ENCODE assay signal across 26 cellular contexts in the genomic region with DNA sequence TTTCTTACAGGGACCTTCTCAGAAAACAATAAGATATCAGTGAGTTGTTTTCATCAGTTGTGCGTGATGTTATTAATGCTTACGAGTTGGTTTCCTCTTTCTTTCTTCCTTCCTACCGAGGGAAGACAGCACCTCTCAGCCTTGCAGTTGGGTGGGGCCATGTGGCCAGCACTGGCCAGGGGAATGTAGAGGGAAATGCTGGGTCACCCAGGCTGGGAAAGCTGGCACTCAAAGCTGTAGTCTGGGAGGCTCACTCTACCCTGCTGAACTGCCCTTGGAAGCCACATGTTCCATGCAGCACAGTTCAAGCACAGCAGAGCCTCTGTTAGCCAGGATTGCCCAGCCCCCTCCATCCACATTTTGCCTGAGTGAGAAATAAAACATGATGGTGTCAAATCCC.
"Had no signal": no experiment of that assay in that cellular context is flagged by ENCODE, and none has a peak within 500 bp of the region (broad histone marks: within the 10 kb centered on the region; RNA-seq: fewer than 3 reads in every experiment).

No MANE protein-coding gene starts in this region.

- H3K4me3 Mint-ChIP-seq: mesothelial cell of epicardium; naive thymus-derived CD8-positive, alpha-beta T cell; nephron; stimulated activated effector memory CD8-positive, alpha-beta T cell treated with anti-CD3 and anti-CD28 coated beads, Interleukin-12 subunit alpha, Interleukin-12 subunit beta, amount 100 ng/mL, for 72 hours; stimulated activated naive CD8-positive, alpha-beta T cell treated with anti-CD3 and anti-CD28 coated beads, Interleukin-15, Interleukin-2, amounts not matched to agents 100 ng/mL and 50 ng/mL, for 24 hours had no signal

- H2AFZ ChIP-seq: hepatocyte had no signal

- H3K4me1 Mint-ChIP-seq: mesothelial cell of epicardium; naive thymus-derived CD8-positive, alpha-beta T cell; nephron; stimulated activated effector memory CD8-positive, alpha-beta T cell treated with anti-CD3 and anti-CD28 coated beads, Interleukin-12 subunit alpha, Interleukin-12 subunit beta, amount 100 ng/mL, for 72 hours had no signal

- H3K4me2 ChIP-seq: hepatocyte had no signal

- H3K79me2 ChIP-seq: hepatocyte had no signal

- H3K36me3 ChIP-seq: left ventricle myocardium inferior, pancreas, prostate gland, spleen, suprapubic skin, thoracic aorta, tibial artery, upper lobe of right lung had no signal

- H3K4me1 ChIP-seq: left ventricle myocardium inferior, pancreas, prostate gland, spleen, suprapubic skin, upper lobe of right lung had no signal

- ATAC-seq: naive thymus-derived CD8-positive, alpha-beta T cell; pancreas; right cardiac atrium; sciatic nerve; stimulated activated effector memory CD8-positive, alpha-beta T cell treated with anti-CD3 and anti-CD28 coated beads, Interleukin-12 subunit alpha, Interleukin-12 subunit beta, amount 100 ng/mL, for 72 hours; upper lobe of right lung had no signal

- H3K4me3 ChIP-seq: hepatocyte, left ventricle myocardium inferior, lung, pancreas, prostate gland, spleen, suprapubic skin, thoracic aorta, tibial artery, upper lobe of right lung had no signal

- H3K9me3 ChIP-seq: left ventricle myocardium inferior, pancreas, prostate gland, spleen, suprapubic skin, thoracic aorta, tibial artery, upper lobe of right lung had no signal

- H3K9me3 Mint-ChIP-seq: mesothelial cell of epicardium; naive thymus-derived CD8-positive, alpha-beta T cell; nephron; stimulated activated effector memory CD8-positive, alpha-beta T cell treated with anti-CD3 and anti-CD28 coated beads, Interleukin-12 subunit alpha, Interleukin-12 subunit beta, amount 100 ng/mL, for 72 hours; stimulated activated naive CD8-positive, alpha-beta T cell treated with anti-CD3 and anti-CD28 coated beads, Interleukin-15, Interleukin-2, amounts not matched to agents 100 ng/mL and 50 ng/mL, for 24 hours had no signal

- H3K27ac Mint-ChIP-seq: mesothelial cell of epicardium; naive thymus-derived CD8-positive, alpha-beta T cell; nephron; stimulated activated effector memory CD8-positive, alpha-beta T cell treated with anti-CD3 and anti-CD28 coated beads, Interleukin-12 subunit alpha, Interleukin-12 subunit beta, amount 100 ng/mL, for 72 hours; stimulated activated naive CD8-positive, alpha-beta T cell treated with anti-CD3 and anti-CD28 coated beads, Interleukin-15, Interleukin-2, amounts not matched to agents 100 ng/mL and 50 ng/mL, for 24 hours had no signal

- H3K36me3 Mint-ChIP-seq: mesothelial cell of epicardium; naive thymus-derived CD8-positive, alpha-beta T cell; stimulated activated effector memory CD8-positive, alpha-beta T cell treated with anti-CD3 and anti-CD28 coated beads, Interleukin-12 subunit alpha, Interleukin-12 subunit beta, amount 100 ng/mL, for 72 hours had no signal

- H3K27ac ChIP-seq: hepatocyte, left ventricle myocardium inferior, pancreas, prostate gland, spleen, suprapubic skin, thoracic aorta, tibial artery, upper lobe of right lung had no signal

- DNase-seq: islet precursor cell; left ventricle myocardium inferior; mesendoderm; naive thymus-derived CD8-positive, alpha-beta T cell; nucleus accumbens; pancreas; posterior cingulate gyrus; retina; right cardiac atrium; small intestine; spleen; stimulated activated CD4-positive, alpha-beta T cell treated with anti-CD3 and anti-CD28 coated beads, Interleukin-4, amount 100 ng/mL, for 24 hours; stimulated activated naive CD4-positive, alpha-beta T cell; tibial artery; trophoblast cell; upper lobe of right lung had no signal
